ENCODE assay signal across 9 cellular contexts in genomic region chr11:122097419-122098001, GRCh38. TPM values are rescaled to one million over a fixed set of nuclear protein-coding genes. Genes with fewer than 3 reads are reported as not detected.
DNase-seq lines count a peak whose midpoint lies in the region; ATAC-seq lines count a peak whose summit lies in the region.
"Had no signal": no experiment of that assay in that cellular context is flagged by ENCODE, and none has a peak within 500 bp of the region (broad histone marks: within the 10 kb centered on the region; RNA-seq: fewer than 3 reads in every experiment).

No MANE protein-coding gene starts in this region.

- H3K9me3 ChIP-seq in HUES64 (ENCODE audit: insufficient read depth, low read depth, low read length) (no peaks in the 10 kb centered on the region), subcutaneous abdominal adipose tissue (ENCODE audit: control insufficient read depth in 5 of 5, low read length in 5 of 5) (no peaks in the 10 kb centered on the region), HAP-1 (no peaks in the 10 kb centered on the region)

- H3K9ac ChIP-seq in HUES64 (ENCODE audit: low read depth, low read length) (peak overlapping the region; percentile 29; the same call in 1 of the 2 replicates), subcutaneous abdominal adipose tissue (ENCODE audit: low read length in 5 of 5) (peak overlapping the region; percentile 8 to 90 (median 68))

- ATAC-seq in HG03159 (IDR thresholded peaks at IDR 0.05; ENCODE audit: unreplicated experiment) (no peak), GM21717 (IDR thresholded peaks at IDR 0.05; ENCODE audit: unreplicated experiment) (no peak)
- no peak for ATAC-seq in stimulated activated memory B cell treated with anti-CD40 and anti-IgM and Interleukin-4, amounts not matched to agents 10 μg/mL and 1 μg/mL and 100 μg/mL, for 72 hours

- 26% methylated on average over 11 of the region's 11 CpGs for WGBS in HUES64

- H3K36me3 Mint-ChIP-seq in stimulated activated memory B cell treated with anti-CD40 and anti-IgM and Interleukin-4, amounts not matched to agents 10 μg/mL and 1 μg/mL and 100 μg/mL, for 72 hours = no peaks in the 10 kb centered on the region

- DNase-seq in amniotic epithelial cell (ENCODE audit: low read depth) = peak; percentile 70
- DNase-seq in islet precursor cell = peak; percentile 76
- no peak for DNase-seq in HAP-1 (ENCODE audit: low spot score in 2 of 2)
- DNase-seq: activated naive CD4-positive, alpha-beta T cell treated with anti-CD3 and anti-CD28 coated beads for 36 hours had no signal

- peaks cover 14% of the 10 kb centered on the region for H3K27me3 Mint-ChIP-seq in stimulated activated memory B cell treated with anti-CD40 and anti-IgM and Interleukin-4, amounts not matched to agents 10 μg/mL and 1 μg/mL and 100 μg/mL, for 72 hours

- no peaks in the 10 kb centered on the region for H3K36me3 ChIP-seq in HUES64 (ENCODE audit: insufficient read depth, low read length)
- peaks cover 0 to 2% (median 0%) of the 10 kb centered on the region in 5 donors for H3K36me3 ChIP-seq in subcutaneous abdominal adipose tissue (ENCODE audit: control insufficient read depth in 5 of 5, insufficient read depth in 5 of 5, low read length in 5 of 5)
- H3K36me3 ChIP-seq in HAP-1 (replicated peaks) = no peaks in the 10 kb centered on the region

- H3K27me3 ChIP-seq in HUES64 (ENCODE audit: insufficient read depth, low read length) (peaks cover 34% of the 10 kb centered on the region), subcutaneous abdominal adipose tissue (ENCODE audit: control insufficient read depth in 5 of 5, insufficient read depth in 4 of 5, low read length in 5 of 5) (peaks cover 0 to 3% (median 0%) of the 10 kb centered on the region in 5 donors), HAP-1 (ENCODE audit: low read depth) (peaks cover 67% of the 10 kb centered on the region)

- H3K4me3 Mint-ChIP-seq in stimulated activated memory B cell treated with anti-CD40 and anti-IgM and Interleukin-4, amounts not matched to agents 10 μg/mL and 1 μg/mL and 100 μg/mL, for 72 hours = no peak overlapping the region
- H3K4me3 Mint-ChIP-seq: activated naive CD4-positive, alpha-beta T cell treated with anti-CD3 and anti-CD28 coated beads for 36 hours had no signal

- no peak overlapping the region for H3K27ac ChIP-seq in HUES64 (ENCODE audit: low read depth, low read length)
- peak overlapping the region; percentile 94 for H3K27ac ChIP-seq in subcutaneous abdominal adipose tissue (ENCODE audit: low read depth, low read length)

- H3K4me3 ChIP-seq in HUES64 (ENCODE audit: low read length) (peak overlapping the region; percentile 15; the same call in 1 of the 2 replicates), subcutaneous abdominal adipose tissue (ENCODE audit: low read depth in 1 of 5, low read length in 5 of 5) (peak overlapping the region; percentile 59 to 71 (median 63)), HAP-1 (no peak overlapping the region)

- in situ Hi-C loops in HAP-1 (cut with MboI; ENCODE audit: low sequenced_read_pairs) = no loop called here

- H3K4me1 ChIP-seq in HUES64 (ENCODE audit: insufficient read depth, low read length) (peaks cover 34% of the 10 kb centered on the region), subcutaneous abdominal adipose tissue (ENCODE audit: control insufficient read depth in 5 of 5, insufficient read depth in 5 of 5, low read length in 5 of 5) (peaks cover 0 to 31% (median 11%) of the 10 kb centered on the region in 5 donors), HAP-1 (no peaks in the 10 kb centered on the region)

- H3K9me3 Mint-ChIP-seq in stimulated activated memory B cell treated with anti-CD40 and anti-IgM and Interleukin-4, amounts not matched to agents 10 μg/mL and 1 μg/mL and 100 μg/mL, for 72 hours = no peaks in the 10 kb centered on the region
- H3K9me3 Mint-ChIP-seq: activated naive CD4-positive, alpha-beta T cell treated with anti-CD3 and anti-CD28 coated beads for 36 hours had no signal

- H3K4me1 Mint-ChIP-seq in stimulated activated memory B cell treated with anti-CD40 and anti-IgM and Interleukin-4, amounts not matched to agents 10 μg/mL and 1 μg/mL and 100 μg/mL, for 72 hours = peaks cover 15% of the 10 kb centered on the region

- no peak overlapping the region for H3K27ac Mint-ChIP-seq in stimulated activated memory B cell treated with anti-CD40 and anti-IgM and Interleukin-4, amounts not matched to agents 10 μg/mL and 1 μg/mL and 100 μg/mL, for 72 hours
- H3K27ac Mint-ChIP-seq: activated naive CD4-positive, alpha-beta T cell treated with anti-CD3 and anti-CD28 coated beads for 36 hours had no signal

RNA-seq across cellular contexts. Expression of gene BLID, which starts 18.5 kb away (rescaled TPM):
- polyA plus RNA-seq in HUES64 (2013, experiment 1 of 2) = not detected
- not detected for polyA plus RNA-seq in HUES64 (2013, experiment 2 of 2)

Comparison
In these comparisons a context has a peak if more than half of its experiments do, and no peak if none do; other contexts are left out.
1. DNase-seq: peak in amniotic epithelial cell (single experiment) and islet precursor cell (single experiment); none in HAP-1 (0 of 2).